ENCODE assay signal across 15 cellular contexts in the genomic region with DNA sequence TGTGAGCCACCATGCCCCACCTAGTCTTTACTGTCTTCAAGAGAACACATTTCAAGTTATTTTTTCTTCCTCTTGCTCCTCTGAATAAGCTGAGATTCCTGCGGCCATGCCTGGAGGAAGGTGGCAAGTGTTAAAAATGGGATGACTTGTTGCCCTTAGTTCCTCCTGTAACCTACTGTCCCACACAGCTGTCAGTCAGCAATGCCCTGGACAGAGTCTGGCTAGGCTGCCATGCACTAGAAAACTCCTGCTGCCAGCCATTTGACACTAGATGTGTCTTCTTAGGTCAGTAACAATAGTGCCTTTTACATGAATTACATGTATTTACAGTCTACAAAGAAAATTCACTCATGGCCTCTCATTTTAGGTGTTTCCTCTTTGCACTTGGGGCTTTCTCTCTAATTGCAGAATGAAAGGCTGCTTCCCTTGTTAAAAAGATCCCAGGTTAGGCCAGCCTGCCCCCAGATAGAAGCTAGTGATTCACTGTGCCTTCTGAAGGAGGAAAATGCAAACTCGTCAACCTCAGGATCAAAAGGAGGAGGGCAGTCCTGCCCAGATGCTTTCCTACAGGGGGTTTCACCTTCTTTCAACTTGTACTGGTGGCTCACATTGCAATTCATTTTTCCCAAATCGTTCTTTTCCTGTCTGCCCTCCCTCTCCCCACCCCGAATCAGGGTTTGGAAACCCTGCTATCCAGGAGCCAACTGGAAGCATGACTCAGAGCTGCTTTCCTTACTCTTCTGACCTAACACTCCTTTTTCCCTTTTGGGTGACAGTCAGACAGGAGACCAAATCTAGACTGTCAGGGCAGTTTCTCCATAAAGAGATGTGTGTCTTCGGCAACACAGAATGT.
DNase-seq lines count a peak whose midpoint lies in the region; ATAC-seq and TF ChIP-seq lines count a peak whose summit lies in the region.
"Had no signal": no experiment of that assay in that cellular context is flagged by ENCODE, and none has a peak within 500 bp of the region (broad histone marks: within the 10 kb centered on the region; RNA-seq: fewer than 3 reads in every experiment).

No MANE protein-coding gene starts in this region.

- H3F3A ChIP-seq in PC-3 (ENCODE audit: low read length, unreplicated experiment): no peaks in the 10 kb centered on the region

- peak; percentile 30 for ATAC-seq in Right ventricle myocardium inferior
- peak; percentile 82 for ATAC-seq in PC-3
- ATAC-seq: mucosa of descending colon had no signal

- no peaks in the 10 kb centered on the region for H3K79me2 ChIP-seq in PC-3 (ENCODE audit: low read length)

- TF ChIP-seq CTCF in PC-3 (conservative IDR thresholded peaks at IDR 0.05; ENCODE audit: low read depth, low read length) (no peak), GM13977 (IDR thresholded peaks at IDR 0.05; ENCODE audit: extremely low read depth, insufficient read depth, missing control alignments) (no peak)

- no peak overlapping the region for H3K9ac ChIP-seq in PC-3 (ENCODE audit: low read length)

- H3K36me3 ChIP-seq in PC-3 (ENCODE audit: low read depth, low read length): no peaks in the 10 kb centered on the region

- 0 out of 2 replicates have a peak, but pooled peaks cover 10% of the 10 kb centered on the region for H3K4me1 ChIP-seq in PC-3 (ENCODE audit: insufficient read depth, low read length)

- POLR2A ChIA-PET in PC-3 (lab: Charles Lee; ENCODE audit: unreplicated experiment): no interaction called here

- DNase-seq in Right ventricle myocardium inferior (ENCODE audit: missing footprints) (no peak), cardiac septum (ENCODE audit: low spot score) (no peak), PC-3 (peak; percentile 58), fibroblast of gingiva (ENCODE audit: low read depth) (peak; percentile 18), stromal cell of bone marrow (ENCODE audit: low read depth) (peak; percentile 21), GM13977 (ENCODE audit: low spot score) (no peak)
- DNase-seq in activated naive CD4-positive, alpha-beta T cell treated with anti-CD3 and anti-CD28 coated beads, Interleukin-2, amount 50 U/mL, for 16 hours: no peak
- no peak for DNase-seq in stimulated activated CD4-positive, alpha-beta T cell treated with anti-CD3 and anti-CD28 coated beads, Interleukin-4, amount 100 ng/mL, for 1 hour
- DNase-seq: activated T-cell treated with anti-CD3 and anti-CD28 coated beads, Interleukin-2, amount 50 U/mL, for 24 hours; aorta; DMS153; mucosa of descending colon; NCI-H1105; NCI-H82 had no signal

- peak overlapping the region; percentile 14; the same call in 1 of the 2 replicates for H3K4me2 ChIP-seq in PC-3 (ENCODE audit: low read length)

- intact Hi-C loops in Right ventricle myocardium inferior (cut with DNase I) (no loop called here), cardiac septum (cut with DNase I) (no loop called here), PC-3 (cut with micrococcal nuclease) (no loop called here)

- no peaks in the 10 kb centered on the region for H4K20me1 ChIP-seq in PC-3 (ENCODE audit: low read length)

- H3K27me3 ChIP-seq in PC-3 (ENCODE audit: low read length): no peaks in the 10 kb centered on the region

- no peak overlapping the region for H3K4me3 ChIP-seq in PC-3 (ENCODE audit: low read length)
- H3K4me3 ChIP-seq: mucosa of descending colon, SK-N-MC had no signal

- CTCF ChIA-PET in PC-3 (lab: Charles Lee): no interaction called here

- peak overlapping the region; percentile 33; the same call in 1 of the 2 replicates for H2AFZ ChIP-seq in PC-3 (ENCODE audit: low read length)

- H3K27ac ChIP-seq in PC-3 (ENCODE audit: low read length): no peak overlapping the region
- H3K27ac ChIP-seq: SK-N-MC had no signal

- BruUV-seq in PC-3 (replicated peaks; lab: Mats Ljungman, UMichigan): no TSS peak

- H3K9me3 ChIP-seq in PC-3 (ENCODE audit: low read length): no peaks in the 10 kb centered on the region
- H3K9me3 ChIP-seq: mucosa of descending colon had no signal

- in situ Hi-C loops in GM13977 (cut with MboI; ENCODE audit: low pct_unique_long_range_greater_than_20kb, low sequenced_read_pairs, unreplicated experiment): no loop called here

- H3K9me2 ChIP-seq in PC-3 (replicated peaks; ENCODE audit: low read length): no peaks in the 10 kb centered on the region

Comparison
In these comparisons a context has a peak if more than half of its experiments do, and no peak if none do; other contexts are left out.
1. DNase-seq: peak in PC-3 (single experiment), fibroblast of gingiva (single experiment) and stromal cell of bone marrow (single experiment); none in Right ventricle myocardium inferior (single experiment), cardiac septum (single experiment), activated naive CD4-positive, alpha-beta T cell treated with anti-CD3 and anti-CD28 coated beads, Interleukin-2, amount 50 U/mL, for 16 hours (single experiment), GM13977 (single experiment) and stimulated activated CD4-positive, alpha-beta T cell treated with anti-CD3 and anti-CD28 coated beads, Interleukin-4, amount 100 ng/mL, for 1 hour (single experiment).